16 cellular contexts compared by ENCODE assay signal in genomic region chr7:158029431-158029938, GRCh38.
A peak's percentile ranks its signal among the peaks of the same experiment; 100 is the strongest.
DNase-seq lines count a peak whose midpoint lies in the region; ATAC-seq and TF ChIP-seq lines count a peak whose summit lies in the region.
"Had no signal": no experiment of that assay in that cellular context is flagged by ENCODE, and none has a peak within 500 bp of the region (broad histone marks: within the 10 kb centered on the region; RNA-seq: fewer than 3 reads in every experiment).

No MANE protein-coding gene starts in this region.

- H3K36me3 ChIP-seq in mucosa of descending colon (ENCODE audit: low read depth) (no peaks in the 10 kb centered on the region), upper lobe of right lung (no peaks in the 10 kb centered on the region)
- H3K36me3 ChIP-seq: SJCRH30 had no signal

- H3K4me1 Mint-ChIP-seq in natural killer cell treated with Interleukin-12 subunit alpha and Interleukin-12 subunit beta and Interleukin-15 and Interleukin-18, amount 100 ng/mL, for 72 hours (ENCODE audit: low read depth in 2 of 2), result no peaks in the 10 kb centered on the region

- H3K4me3 Mint-ChIP-seq in natural killer cell treated with Interleukin-12 subunit alpha and Interleukin-12 subunit beta and Interleukin-15 and Interleukin-18, amount 100 ng/mL, for 72 hours, result no peak overlapping the region

- intact Hi-C loops in mucosa of descending colon (cut with DNase I, micrococcal nuclease), result no loop called here
- intact Hi-C loops in upper lobe of right lung (cut with DNase I), result no loop called here

- H3K27ac Mint-ChIP-seq in natural killer cell treated with Interleukin-12 subunit alpha and Interleukin-12 subunit beta and Interleukin-15 and Interleukin-18, amount 100 ng/mL, for 72 hours, result no peak overlapping the region

- ATAC-seq in mucosa of descending colon (peak; percentile 9), upper lobe of right lung (no peak), HG03469 (IDR thresholded peaks at IDR 0.05; ENCODE audit: unreplicated experiment) (no peak)
- ATAC-seq in natural killer cell treated with Interleukin-12 subunit alpha and Interleukin-12 subunit beta and Interleukin-15 and Interleukin-18, amount 100 ng/mL, for 72 hours, result no peak

- H3K27me3 Mint-ChIP-seq in natural killer cell treated with Interleukin-12 subunit alpha and Interleukin-12 subunit beta and Interleukin-15 and Interleukin-18, amount 100 ng/mL, for 72 hours, result no peaks in the 10 kb centered on the region

- no peaks in the 10 kb centered on the region for H3K36me3 Mint-ChIP-seq in natural killer cell treated with Interleukin-12 subunit alpha and Interleukin-12 subunit beta and Interleukin-15 and Interleukin-18, amount 100 ng/mL, for 72 hours

- H3K27me3 ChIP-seq in upper lobe of right lung, result no peaks in the 10 kb centered on the region

- no peak overlapping the region for H3K27ac ChIP-seq in upper lobe of right lung
- H3K27ac ChIP-seq: HL-60, SJCRH30 had no signal

- TF ChIP-seq CTCF in mucosa of descending colon (IDR thresholded peaks at IDR 0.05) (no peak), upper lobe of right lung (IDR thresholded peaks at IDR 0.05) (no peak)

- no peaks in the 10 kb centered on the region for H3K4me1 ChIP-seq in mucosa of descending colon (ENCODE audit: low read depth)
- H3K4me1 ChIP-seq in upper lobe of right lung, result no peaks in the 10 kb centered on the region
- H3K4me1 ChIP-seq: SJCRH30 had no signal

- H3K9me3 ChIP-seq in mucosa of descending colon, result no peaks in the 10 kb centered on the region
- no peaks in the 10 kb centered on the region for H3K9me3 ChIP-seq in upper lobe of right lung
- H3K9me3 ChIP-seq: SJCRH30 had no signal

- H3K9me3 Mint-ChIP-seq in natural killer cell treated with Interleukin-12 subunit alpha and Interleukin-12 subunit beta and Interleukin-15 and Interleukin-18, amount 100 ng/mL, for 72 hours, result no peaks in the 10 kb centered on the region

- peak; percentile 34 to 56 for DNase-seq in SHP77 (lab: John Stamatoyannopoulos, UW)
- no peak for DNase-seq in SHP77 treated with DMSO at 0.1 percent for 48 hours (lab: John Stamatoyannopoulos, UW)
- peak; percentile 95 for DNase-seq in NCI-H748 (lab: John Stamatoyannopoulos, UW; ENCODE audit: unreplicated experiment)
- DNase-seq in mucosa of descending colon, result no peak
- DNase-seq in upper lobe of right lung, result peak; percentile 6
- DNase-seq in natural killer cell treated with Interleukin-12 subunit alpha and Interleukin-12 subunit beta and Interleukin-15 and Interleukin-18, amount 100 ng/mL, for 72 hours (ENCODE audit: low spot score), result no peak
- DNase-seq: C1 segment of cervical spinal cord, DMS 273 treated with DMSO at 0.1 percent for 48 hours, H7, NCI-H1105, NCI-H187 treated with DMSO at 0.1 percent for 48 hours, NCI-H2171 treated with DMSO at 0.1 percent for 48 hours, OCI-M1, SJCRH30 had no signal

- H3K4me3 ChIP-seq in mucosa of descending colon (no peak overlapping the region), upper lobe of right lung (no peak overlapping the region)
- H3K4me3 ChIP-seq: SJCRH30 had no signal

Comparison
In these comparisons a context has a peak if more than half of its experiments do, and no peak if none do; other contexts are left out.
1. DNase-seq: peak in SHP77 (2 of 2), NCI-H748 (single experiment) and upper lobe of right lung (single experiment); none in SHP77 treated with DMSO at 0.1 percent for 48 hours (single experiment), mucosa of descending colon (0 of 3) and natural killer cell treated with Interleukin-12 subunit alpha and Interleukin-12 subunit beta and Interleukin-15 and Interleukin-18, amount 100 ng/mL, for 72 hours (single experiment).